In genomic region chr10:61350794-61351193, GRCh38 we compare ENCODE assay signal across 27 cellular contexts.
"Had no signal": no experiment of that assay in that cellular context is flagged by ENCODE, and none has a peak within 500 bp of the region (broad histone marks: within the 10 kb centered on the region; RNA-seq: fewer than 3 reads in every experiment).

No MANE protein-coding gene starts in this region.

- FAIRE-seq: endometrium, islet of Langerhans, keratinocyte had no signal

- DNase-seq: colonic mucosa; cortex of kidney; effector CD8-positive, alpha-beta T cell; effector memory CD8-positive, alpha-beta T cell; endodermal cell; erythroblast; esophagus squamous epithelium; foreskin fibroblast; foreskin melanocyte; gastrocnemius medialis; glutamatergic neuron; head of caudate nucleus; heart right ventricle; hippocampal formation; left cardiac atrium; left ventricle myocardium superior; lower lobe of right lung; mesenchymal stem cell; mucosa of descending colon had no signal

- H3K36me3 ChIP-seq: colonic mucosa, esophagus squamous epithelium, gastrocnemius medialis, heart right ventricle, left lung, lower lobe of right lung had no signal

- H3K9me3 Mint-ChIP-seq: dendritic cell treated with granulocyte-macrophage colony-stimulating factor and Interleukin-4, amounts not matched to agents 40 ng/mL and 50 ng/mL, for 4 days; effector memory CD8-positive, alpha-beta T cell; endodermal cell; mesothelial cell of epicardium had no signal

- H3K27ac Mint-ChIP-seq: dendritic cell treated with granulocyte-macrophage colony-stimulating factor and Interleukin-4, amounts not matched to agents 40 ng/mL and 50 ng/mL, for 4 days; effector memory CD8-positive, alpha-beta T cell; endodermal cell; mesothelial cell of epicardium had no signal

- H3K4me1 ChIP-seq: colonic mucosa, esophagus squamous epithelium, gastrocnemius medialis, heart right ventricle, left lung, lower lobe of right lung had no signal

- H3K4me3 ChIP-seq: colonic mucosa, esophagus squamous epithelium, gastrocnemius medialis, heart right ventricle, left lung, lower lobe of right lung, mucosa of descending colon had no signal

- H3K27ac ChIP-seq: colonic mucosa, epithelial cell of prostate, esophagus squamous epithelium, gastrocnemius medialis, heart right ventricle, left lung, lower lobe of right lung had no signal

- ATAC-seq: effector memory CD8-positive, alpha-beta T cell; esophagus mucosa; gastrocnemius medialis; heart right ventricle; left cardiac atrium; left lung; left ventricle myocardium superior; lower lobe of right lung; mucosa of descending colon had no signal

- H3K4me3 Mint-ChIP-seq: dendritic cell treated with granulocyte-macrophage colony-stimulating factor and Interleukin-4, amounts not matched to agents 40 ng/mL and 50 ng/mL, for 4 days; effector memory CD8-positive, alpha-beta T cell; endodermal cell; mesothelial cell of epicardium had no signal

- H3K9me3 ChIP-seq: colonic mucosa, esophagus squamous epithelium, gastrocnemius medialis, heart right ventricle, left lung, lower lobe of right lung, mucosa of descending colon had no signal

- H3K27me3 ChIP-seq: colonic mucosa, esophagus squamous epithelium, gastrocnemius medialis, heart right ventricle, left lung had no signal

- H3K36me3 Mint-ChIP-seq: mesothelial cell of epicardium had no signal
